1 cellular context compared by ENCODE assay signal in the genomic region with DNA sequence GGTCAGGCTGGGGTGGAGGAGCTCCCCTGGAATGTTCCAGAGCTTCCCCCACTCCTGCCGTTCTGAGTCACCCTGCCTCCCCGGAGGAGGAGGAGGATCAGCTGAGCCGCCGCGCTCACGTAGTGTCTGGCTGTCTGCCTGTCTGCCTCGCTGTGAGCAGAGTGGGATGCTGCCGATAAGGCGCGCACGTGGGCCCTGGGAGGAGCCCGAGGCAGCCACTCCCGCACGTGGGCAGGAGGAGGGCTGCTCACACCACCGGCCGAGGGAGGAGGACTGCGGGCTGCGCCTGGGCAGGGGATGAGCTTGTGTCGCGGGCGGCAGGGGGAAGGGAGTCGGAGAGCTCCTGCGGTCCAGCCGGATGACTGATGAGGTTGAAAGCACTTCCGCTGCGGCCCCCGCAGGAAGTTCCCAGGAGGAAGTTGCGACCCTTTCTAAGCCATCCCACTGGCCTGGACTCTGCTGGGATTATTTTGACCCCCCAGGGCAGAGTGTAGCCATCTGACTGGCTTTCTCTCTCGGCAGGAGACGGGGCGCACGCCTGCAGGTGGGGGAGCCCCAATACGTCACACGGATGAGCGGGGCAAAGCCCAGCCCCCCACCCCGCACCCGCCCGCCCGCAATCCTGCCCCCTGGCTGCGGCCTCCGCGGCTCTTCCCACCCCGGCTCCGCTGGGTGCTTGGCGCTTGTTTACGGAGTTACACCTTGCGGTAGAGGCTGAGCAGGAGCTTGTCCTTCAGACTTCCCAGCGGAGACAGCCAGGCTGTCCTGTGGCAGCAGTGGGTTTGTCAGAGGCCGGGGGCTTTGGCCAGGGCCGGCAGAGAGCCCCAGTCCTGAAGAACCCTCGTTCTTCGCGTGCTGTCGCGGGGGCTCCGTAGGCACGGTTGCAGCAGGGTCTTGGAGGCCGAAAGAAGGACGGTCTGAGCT.
A peak's percentile ranks its signal among the peaks of the same experiment; 100 is the strongest.
TF ChIP-seq lines count a peak whose summit lies in the region.

No MANE protein-coding gene starts in this region.

TF ChIP-seq in HepG2, 621 proteins besides CTCF, POLR2A, EP300 and RAD21 (continued from another document and continues in another):
- TF ChIP-seq, protein P1, sequence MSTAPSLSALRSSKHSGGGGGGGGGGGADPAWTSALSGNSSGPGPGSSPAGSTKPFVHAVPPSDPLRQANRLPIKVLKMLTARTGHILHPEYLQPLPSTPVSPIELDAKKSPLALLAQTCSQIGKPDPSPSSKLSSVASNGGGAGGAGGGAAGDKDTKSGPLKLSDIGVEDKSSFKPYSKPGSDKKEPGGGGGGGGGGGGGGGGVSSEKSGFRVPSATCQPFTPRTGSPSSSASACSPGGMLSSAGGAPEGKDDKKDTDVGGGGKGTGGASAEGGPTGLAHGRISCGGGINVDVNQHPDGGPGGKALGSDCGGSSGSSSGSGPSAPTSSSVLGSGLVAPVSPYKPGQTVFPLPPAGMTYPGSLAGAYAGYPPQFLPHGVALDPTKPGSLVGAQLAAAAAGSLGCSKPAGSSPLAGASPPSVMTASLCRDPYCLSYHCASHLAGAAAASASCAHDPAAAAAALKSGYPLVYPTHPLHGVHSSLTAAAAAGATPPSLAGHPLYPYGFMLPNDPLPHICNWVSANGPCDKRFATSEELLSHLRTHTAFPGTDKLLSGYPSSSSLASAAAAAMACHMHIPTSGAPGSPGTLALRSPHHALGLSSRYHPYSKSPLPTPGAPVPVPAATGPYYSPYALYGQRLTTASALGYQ (CRISPR knock-in tag; IDR thresholded peaks at IDR 0.05) = peak; percentile 74; the same call in 1 of the 2 replicates
- peak; percentile 63; the same call in 1 of the 2 replicates for TF ChIP-seq ZNF773 (CRISPR knock-in tag; IDR thresholded peaks at IDR 0.05; ENCODE audit: borderline replicate concordance)
- TF ChIP-seq ZNF761 (CRISPR knock-in tag; conservative IDR thresholded peaks at IDR 0.05) = peak; percentile 82
- no peak for TF ChIP-seq ZNF672 (CRISPR knock-in tag; IDR thresholded peaks at IDR 0.05)
- TF ChIP-seq SNAPC2 (CRISPR knock-in tag; IDR thresholded peaks at IDR 0.05) = peak; percentile 81
- TF ChIP-seq, protein P2, sequence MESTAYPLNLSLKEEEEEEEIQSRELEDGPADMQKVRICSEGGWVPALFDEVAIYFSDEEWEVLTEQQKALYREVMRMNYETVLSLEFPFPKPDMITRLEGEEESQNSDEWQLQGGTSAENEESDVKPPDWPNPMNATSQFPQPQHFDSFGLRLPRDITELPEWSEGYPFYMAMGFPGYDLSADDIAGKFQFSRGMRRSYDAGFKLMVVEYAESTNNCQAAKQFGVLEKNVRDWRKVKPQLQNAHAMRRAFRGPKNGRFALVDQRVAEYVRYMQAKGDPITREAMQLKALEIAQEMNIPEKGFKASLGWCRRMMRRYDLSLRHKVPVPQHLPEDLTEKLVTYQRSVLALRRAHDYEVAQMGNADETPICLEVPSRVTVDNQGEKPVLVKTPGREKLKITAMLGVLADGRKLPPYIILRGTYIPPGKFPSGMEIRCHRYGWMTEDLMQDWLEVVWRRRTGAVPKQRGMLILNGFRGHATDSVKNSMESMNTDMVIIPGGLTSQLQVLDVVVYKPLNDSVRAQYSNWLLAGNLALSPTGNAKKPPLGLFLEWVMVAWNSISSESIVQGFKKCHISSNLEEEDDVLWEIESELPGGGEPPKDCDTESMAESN (CRISPR knock-in tag; conservative IDR thresholded peaks at IDR 0.05) = peak; percentile 93
- TF ChIP-seq ZNF354B (CRISPR knock-in tag; IDR thresholded peaks at IDR 0.05) = peak; percentile 88; the same call in 1 of the 2 replicates
- TF ChIP-seq, protein P3, sequence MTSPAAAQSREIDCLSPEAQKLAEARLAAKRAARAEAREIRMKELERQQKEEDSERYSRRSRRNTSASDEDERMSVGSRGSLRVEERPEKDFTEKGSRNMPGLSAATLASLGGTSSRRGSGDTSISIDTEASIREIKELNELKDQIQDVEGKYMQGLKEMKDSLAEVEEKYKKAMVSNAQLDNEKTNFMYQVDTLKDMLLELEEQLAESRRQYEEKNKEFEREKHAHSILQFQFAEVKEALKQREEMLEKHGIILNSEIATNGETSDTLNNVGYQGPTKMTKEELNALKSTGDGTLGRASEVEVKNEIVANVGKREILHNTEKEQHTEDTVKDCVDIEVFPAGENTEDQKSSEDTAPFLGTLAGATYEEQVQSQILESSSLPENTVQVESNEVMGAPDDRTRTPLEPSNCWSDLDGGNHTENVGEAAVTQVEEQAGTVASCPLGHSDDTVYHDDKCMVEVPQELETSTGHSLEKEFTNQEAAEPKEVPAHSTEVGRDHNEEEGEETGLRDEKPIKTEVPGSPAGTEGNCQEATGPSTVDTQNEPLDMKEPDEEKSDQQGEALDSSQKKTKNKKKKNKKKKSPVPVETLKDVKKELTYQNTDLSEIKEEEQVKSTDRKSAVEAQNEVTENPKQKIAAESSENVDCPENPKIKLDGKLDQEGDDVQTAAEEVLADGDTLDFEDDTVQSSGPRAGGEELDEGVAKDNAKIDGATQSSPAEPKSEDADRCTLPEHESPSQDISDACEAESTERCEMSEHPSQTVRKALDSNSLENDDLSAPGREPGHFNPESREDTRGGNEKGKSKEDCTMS (CRISPR knock-in tag; conservative IDR thresholded peaks at IDR 0.05) = no peak
- no peak for TF ChIP-seq PAX8 (CRISPR knock-in tag; IDR thresholded peaks at IDR 0.05; ENCODE audit: borderline replicate concordance)
- TF ChIP-seq SMARCE1 (IDR thresholded peaks at IDR 0.05; ENCODE audit: borderline replicate concordance) = no peak
- peak in 1 of 2 experiments; percentile 92; a peak in 2 of 4 replicates for TF ChIP-seq KLF16 (CRISPR knock-in tag; IDR thresholded peaks at IDR 0.05)
- TF ChIP-seq MTF1 (CRISPR knock-in tag; IDR thresholded peaks at IDR 0.05) = no peak
- peak; percentile 98 for TF ChIP-seq GABPB1 (CRISPR knock-in tag; IDR thresholded peaks at IDR 0.05)
- TF ChIP-seq RXRA (CRISPR knock-in tag; IDR thresholded peaks at IDR 0.05) = peak; percentile 76
- TF ChIP-seq TOPORS (CRISPR knock-in tag; IDR thresholded peaks at IDR 0.05) = 0 out of 2 replicates have a peak, but pooled peaks have one; percentile 40
- TF ChIP-seq NFRKB (IDR thresholded peaks at IDR 0.05) = no peak
- TF ChIP-seq SAFB2 (CRISPR knock-in tag; IDR thresholded peaks at IDR 0.05; ENCODE audit: borderline replicate concordance, low read depth) = no peak
- peak; percentile 74; the same call in 1 of the 2 replicates for TF ChIP-seq CCDC6 (CRISPR knock-in tag; IDR thresholded peaks at IDR 0.05)
- TF ChIP-seq SPEN (CRISPR knock-in tag; IDR thresholded peaks at IDR 0.05; ENCODE audit: low read depth) = peak; percentile 76
- TF ChIP-seq, protein P4, sequence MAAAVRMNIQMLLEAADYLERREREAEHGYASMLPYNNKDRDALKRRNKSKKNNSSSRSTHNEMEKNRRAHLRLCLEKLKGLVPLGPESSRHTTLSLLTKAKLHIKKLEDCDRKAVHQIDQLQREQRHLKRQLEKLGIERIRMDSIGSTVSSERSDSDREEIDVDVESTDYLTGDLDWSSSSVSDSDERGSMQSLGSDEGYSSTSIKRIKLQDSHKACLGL (CRISPR knock-in tag; IDR thresholded peaks at IDR 0.05) = peak; percentile 91; the same call in 1 of the 2 replicates
- TF ChIP-seq KLF15 (CRISPR knock-in tag; IDR thresholded peaks at IDR 0.05; ENCODE audit: borderline replicate concordance) = no peak; the same call in 1 of the 2 replicates
- peak; percentile 80 for TF ChIP-seq MED1 (CRISPR knock-in tag; IDR thresholded peaks at IDR 0.05)
- TF ChIP-seq, protein P5, sequence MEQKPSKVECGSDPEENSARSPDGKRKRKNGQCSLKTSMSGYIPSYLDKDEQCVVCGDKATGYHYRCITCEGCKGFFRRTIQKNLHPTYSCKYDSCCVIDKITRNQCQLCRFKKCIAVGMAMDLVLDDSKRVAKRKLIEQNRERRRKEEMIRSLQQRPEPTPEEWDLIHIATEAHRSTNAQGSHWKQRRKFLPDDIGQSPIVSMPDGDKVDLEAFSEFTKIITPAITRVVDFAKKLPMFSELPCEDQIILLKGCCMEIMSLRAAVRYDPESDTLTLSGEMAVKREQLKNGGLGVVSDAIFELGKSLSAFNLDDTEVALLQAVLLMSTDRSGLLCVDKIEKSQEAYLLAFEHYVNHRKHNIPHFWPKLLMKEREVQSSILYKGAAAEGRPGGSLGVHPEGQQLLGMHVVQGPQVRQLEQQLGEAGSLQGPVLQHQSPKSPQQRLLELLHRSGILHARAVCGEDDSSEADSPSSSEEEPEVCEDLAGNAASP (CRISPR knock-in tag; IDR thresholded peaks at IDR 0.05; ENCODE audit: borderline replicate concordance) = no peak; the same call in 1 of the 2 replicates
- no peak for TF ChIP-seq PRPF4 (IDR thresholded peaks at IDR 0.05; ENCODE audit: low read depth, low read length, poor library complexity, severe bottlenecking)
- TF ChIP-seq, protein P6, sequence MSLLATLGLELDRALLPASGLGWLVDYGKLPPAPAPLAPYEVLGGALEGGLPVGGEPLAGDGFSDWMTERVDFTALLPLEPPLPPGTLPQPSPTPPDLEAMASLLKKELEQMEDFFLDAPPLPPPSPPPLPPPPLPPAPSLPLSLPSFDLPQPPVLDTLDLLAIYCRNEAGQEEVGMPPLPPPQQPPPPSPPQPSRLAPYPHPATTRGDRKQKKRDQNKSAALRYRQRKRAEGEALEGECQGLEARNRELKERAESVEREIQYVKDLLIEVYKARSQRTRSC (CRISPR knock-in tag; IDR thresholded peaks at IDR 0.05; ENCODE audit: low read depth) = no peak
- no peak for TF ChIP-seq XBP1 (CRISPR knock-in tag; IDR thresholded peaks at IDR 0.05)
- no peak for TF ChIP-seq DNMT1 (CRISPR knock-in tag; IDR thresholded peaks at IDR 0.05)
- peak; percentile 67 for TF ChIP-seq RBM22 (optimal IDR thresholded peaks at IDR 0.05; ENCODE audit: low read length)
- TF ChIP-seq SP4 (CRISPR knock-in tag; IDR thresholded peaks at IDR 0.05) = peak; percentile 69
- TF ChIP-seq ZNF143 (CRISPR knock-in tag; IDR thresholded peaks at IDR 0.05) = no peak; the same call in 1 of the 2 replicates
- TF ChIP-seq, protein P7, sequence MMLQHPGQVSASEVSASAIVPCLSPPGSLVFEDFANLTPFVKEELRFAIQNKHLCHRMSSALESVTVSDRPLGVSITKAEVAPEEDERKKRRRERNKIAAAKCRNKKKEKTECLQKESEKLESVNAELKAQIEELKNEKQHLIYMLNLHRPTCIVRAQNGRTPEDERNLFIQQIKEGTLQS (CRISPR knock-in tag; IDR thresholded peaks at IDR 0.05) = peak; percentile 85
- TF ChIP-seq RAD51 (IDR thresholded peaks at IDR 0.05; ENCODE audit: borderline replicate concordance) = no peak
- peak; percentile 73 for TF ChIP-seq ISL2 (CRISPR knock-in tag; IDR thresholded peaks at IDR 0.05)
- TF ChIP-seq, protein P8, sequence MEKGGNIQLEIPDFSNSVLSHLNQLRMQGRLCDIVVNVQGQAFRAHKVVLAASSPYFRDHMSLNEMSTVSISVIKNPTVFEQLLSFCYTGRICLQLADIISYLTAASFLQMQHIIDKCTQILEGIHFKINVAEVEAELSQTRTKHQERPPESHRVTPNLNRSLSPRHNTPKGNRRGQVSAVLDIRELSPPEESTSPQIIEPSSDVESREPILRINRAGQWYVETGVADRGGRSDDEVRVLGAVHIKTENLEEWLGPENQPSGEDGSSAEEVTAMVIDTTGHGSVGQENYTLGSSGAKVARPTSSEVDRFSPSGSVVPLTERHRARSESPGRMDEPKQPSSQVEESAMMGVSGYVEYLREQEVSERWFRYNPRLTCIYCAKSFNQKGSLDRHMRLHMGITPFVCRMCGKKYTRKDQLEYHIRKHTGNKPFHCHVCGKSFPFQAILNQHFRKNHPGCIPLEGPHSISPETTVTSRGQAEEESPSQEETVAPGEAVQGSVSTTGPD (CRISPR knock-in tag; IDR thresholded peaks at IDR 0.05) = no peak
- no peak; the same call in 1 of the 2 replicates for TF ChIP-seq ZNF225 (CRISPR knock-in tag; IDR thresholded peaks at IDR 0.05)
- peak; percentile 79 for TF ChIP-seq ZNF331 (CRISPR knock-in tag; IDR thresholded peaks at IDR 0.05)
- TF ChIP-seq, protein P9, sequence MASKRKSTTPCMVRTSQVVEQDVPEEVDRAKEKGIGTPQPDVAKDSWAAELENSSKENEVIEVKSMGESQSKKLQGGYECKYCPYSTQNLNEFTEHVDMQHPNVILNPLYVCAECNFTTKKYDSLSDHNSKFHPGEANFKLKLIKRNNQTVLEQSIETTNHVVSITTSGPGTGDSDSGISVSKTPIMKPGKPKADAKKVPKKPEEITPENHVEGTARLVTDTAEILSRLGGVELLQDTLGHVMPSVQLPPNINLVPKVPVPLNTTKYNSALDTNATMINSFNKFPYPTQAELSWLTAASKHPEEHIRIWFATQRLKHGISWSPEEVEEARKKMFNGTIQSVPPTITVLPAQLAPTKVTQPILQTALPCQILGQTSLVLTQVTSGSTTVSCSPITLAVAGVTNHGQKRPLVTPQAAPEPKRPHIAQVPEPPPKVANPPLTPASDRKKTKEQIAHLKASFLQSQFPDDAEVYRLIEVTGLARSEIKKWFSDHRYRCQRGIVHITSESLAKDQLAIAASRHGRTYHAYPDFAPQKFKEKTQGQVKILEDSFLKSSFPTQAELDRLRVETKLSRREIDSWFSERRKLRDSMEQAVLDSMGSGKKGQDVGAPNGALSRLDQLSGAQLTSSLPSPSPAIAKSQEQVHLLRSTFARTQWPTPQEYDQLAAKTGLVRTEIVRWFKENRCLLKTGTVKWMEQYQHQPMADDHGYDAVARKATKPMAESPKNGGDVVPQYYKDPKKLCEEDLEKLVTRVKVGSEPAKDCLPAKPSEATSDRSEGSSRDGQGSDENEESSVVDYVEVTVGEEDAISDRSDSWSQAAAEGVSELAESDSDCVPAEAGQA (IDR thresholded peaks at IDR 0.05; ENCODE audit: low read depth) = no peak
- TF ChIP-seq, protein P9 (CRISPR knock-in tag; IDR thresholded peaks at IDR 0.05; ENCODE audit: borderline replicate concordance) = no peak; the same call in 1 of the 2 replicates
- no peak for TF ChIP-seq TBL1XR1 (IDR thresholded peaks at IDR 0.05; ENCODE audit: borderline replicate concordance, low read length, partially characterized antibody)
- peak; percentile 79; the same call in 1 of the 2 replicates for TF ChIP-seq SIN3A (IDR thresholded peaks at IDR 0.05; ENCODE audit: borderline replicate concordance, low read depth, low read length)
- no peak for TF ChIP-seq ZNF570 (CRISPR knock-in tag; IDR thresholded peaks at IDR 0.05; ENCODE audit: borderline replicate concordance)
